ENCODE assay signal across 8 cellular contexts in the genomic region with DNA sequence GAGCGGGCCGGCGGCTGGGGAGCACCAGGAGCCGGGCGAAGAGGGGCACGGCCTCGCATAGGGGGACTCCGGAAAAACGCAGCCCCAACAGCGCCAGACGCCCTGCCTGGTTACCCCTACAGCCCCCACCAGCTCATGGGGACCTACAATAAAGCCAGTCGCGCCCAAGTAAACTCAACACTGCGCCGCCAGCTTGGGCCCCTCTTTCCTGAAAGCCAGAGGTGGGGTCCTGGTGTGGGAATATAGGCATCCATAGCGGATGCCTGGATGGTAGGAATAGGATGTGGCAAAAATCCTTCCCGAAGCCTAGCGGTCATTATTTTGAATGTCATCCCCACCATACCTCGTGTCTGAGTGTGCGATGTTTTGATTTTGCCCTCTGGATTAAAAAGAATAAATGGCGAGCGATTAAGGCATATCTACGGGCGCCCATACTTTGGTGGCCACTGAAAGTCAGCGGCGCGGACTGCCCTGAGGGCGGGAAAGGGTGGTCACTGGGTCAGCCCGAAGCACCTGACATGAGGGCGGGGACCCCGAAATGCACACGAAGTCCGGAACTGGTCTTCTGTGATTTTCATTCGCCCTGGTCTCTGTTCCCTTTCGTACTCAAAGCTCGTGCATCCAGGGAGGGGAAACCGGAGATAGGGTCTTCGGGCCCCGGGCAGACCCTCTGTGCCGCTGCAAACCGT. TPM values are rescaled to one million over a fixed set of nuclear protein-coding genes. Genes with fewer than 3 reads are reported as not detected.
DNase-seq lines count a peak whose midpoint lies in the region; ATAC-seq and TF ChIP-seq lines count a peak whose summit lies in the region.

A gene with protein sequence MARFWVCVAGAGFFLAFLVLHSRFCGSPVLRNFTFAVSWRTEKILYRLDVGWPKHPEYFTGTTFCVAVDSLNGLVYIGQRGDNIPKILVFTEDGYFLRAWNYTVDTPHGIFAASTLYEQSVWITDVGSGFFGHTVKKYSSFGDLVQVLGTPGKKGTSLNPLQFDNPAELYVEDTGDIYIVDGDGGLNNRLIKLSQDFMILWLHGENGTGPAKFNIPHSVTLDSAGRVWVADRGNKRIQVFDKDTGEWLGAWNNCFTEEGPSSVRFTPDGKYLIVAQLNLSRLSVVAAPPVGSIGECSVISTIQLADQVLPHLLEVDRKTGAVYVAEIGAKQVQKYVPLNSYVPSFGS (plus strand): TSS at position 577 of the 689 bp plus-strand sequence. CDS start 184 bp downstream, outside the sequence.
A gene (minus strand): TSS at position 210 of the 689 bp plus-strand sequence. CDS start 847 bp downstream, outside the sequence.

- DNase-seq in CD14-positive monocyte (ENCODE audit: low spot score), result peak; percentile 78
- peak; percentile 36 for DNase-seq in NK-92 (lab: John Stamatoyannopoulos, UW; ENCODE audit: unreplicated experiment)
- peak; percentile 94 for DNase-seq in activated CD8-positive, alpha-beta memory T cell treated with anti-CD3 and anti-CD28 coated beads for 24 hours
- DNase-seq in effector CD8-positive, alpha-beta T cell (lab: John Stamatoyannopoulos, UW), result peak; percentile 78
- peak; percentile 83 to 89 for DNase-seq in lung microvascular endothelial cell (ENCODE audit: low read depth in 2 of 2)
- peak; percentile 44 to 72 (median 63) for DNase-seq in stimulated activated CD4-positive, alpha-beta T cell treated with anti-CD3 and anti-CD28 coated beads, TNF-alpha, amount 100 ng/mL, for 48 hours (ENCODE audit: low read depth in 3 of 3)

- peak within 1 kb of the TSS; percentile 96 to 99 (median 97) for H3K27ac Mint-ChIP-seq in CD14-positive monocyte

- peaks cover 0 to 3% (median 0%) of the 10 kb centered on the region in 3 donors for H3K27me3 Mint-ChIP-seq in CD14-positive monocyte (ENCODE audit: low read depth in 3 of 3)

- ATAC-seq in GM19438 (IDR thresholded peaks at IDR 0.05; ENCODE audit: low read depth, unreplicated experiment) (peak; percentile 75), HG03575 (IDR thresholded peaks at IDR 0.05; ENCODE audit: extremely low read depth, insufficient number of reproducible peaks, low FRiP score, unreplicated experiment) (peak; percentile 37)

- peaks cover 11% of the 10 kb centered on the region in 2 donors for H3K36me3 Mint-ChIP-seq in CD14-positive monocyte

- H3K4me3 Mint-ChIP-seq in CD14-positive monocyte, result peak within 1 kb of the TSS; percentile 93 to 99

- intact Hi-C loops in CD14-positive monocyte (cut with micrococcal nuclease), result no loop called here

- no peaks in the 10 kb centered on the region for H3K9me3 Mint-ChIP-seq in CD14-positive monocyte

- H3K4me1 Mint-ChIP-seq in CD14-positive monocyte, result peaks cover 58% of the 10 kb centered on the region

- TF ChIP-seq CTCF in CD14-positive monocyte (IDR thresholded peaks at IDR 0.05), result no peak

RNA-seq across cellular contexts. Expression of the first gene that starts in this region (rescaled TPM):
- polyA plus RNA-seq in CD14-positive monocyte, result 10 to 100 TPM; 12.8 to 13.0 TPM
- total RNA-seq in lung microvascular endothelial cell, result 5.9 and 10.1 TPM in 2 replicates

RNA-seq across cellular contexts. Expression of the second gene that starts in this region (rescaled TPM):
- polyA plus RNA-seq in CD14-positive monocyte, result 1 to 10 TPM; 4.6 to 9.1 TPM
- 5.9 and 11.3 TPM in 2 replicates for total RNA-seq in lung microvascular endothelial cell

Comparison
In these comparisons a context has a peak if more than half of its experiments do, and no peak if none do; other contexts are left out.
1. Peak in every context shown above with its lines: DNase-seq and ATAC-seq.
2. DNase-seq: peak in every context shown above with its lines; median percentile 94 in activated CD8-positive, alpha-beta memory T cell treated with anti-CD3 and anti-CD28 coated beads for 24 hours; 86 in lung microvascular endothelial cell; 78 in CD14-positive monocyte; 78 in effector CD8-positive, alpha-beta T cell; 63 in stimulated activated CD4-positive, alpha-beta T cell treated with anti-CD3 and anti-CD28 coated beads, TNF-alpha, amount 100 ng/mL, for 48 hours; 36 in NK-92.